ENCODE assay signal across 14 cellular contexts in the genomic region with DNA sequence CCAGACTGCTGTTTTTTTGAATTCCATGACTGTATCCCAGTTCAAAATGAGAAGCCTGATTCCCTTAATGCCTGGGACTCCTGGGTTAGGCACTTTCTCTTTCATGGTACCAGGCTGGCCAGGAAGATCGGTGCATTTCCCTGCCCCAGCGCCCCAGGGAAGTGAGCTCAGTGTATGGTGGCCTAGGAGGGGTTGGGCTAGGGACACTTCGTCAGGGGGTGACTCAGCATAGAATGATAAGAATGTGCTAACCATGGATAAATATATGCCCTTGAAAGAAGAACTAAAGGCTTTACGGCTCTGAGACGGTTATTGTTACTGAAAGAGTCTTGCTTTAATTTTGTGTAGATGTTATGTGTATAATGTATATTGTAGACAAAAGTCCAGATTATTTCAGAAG. TPM values are rescaled to one million over a fixed set of nuclear protein-coding genes. Genes with fewer than 3 reads are reported as not detected.
DNase-seq lines count a peak whose midpoint lies in the region; ATAC-seq and TF ChIP-seq lines count a peak whose summit lies in the region.
"Had no signal": no experiment of that assay in that cellular context is flagged by ENCODE, and none has a peak within 500 bp of the region (broad histone marks: within the 10 kb centered on the region; RNA-seq: fewer than 3 reads in every experiment).

No MANE protein-coding gene starts in this region.

- peak; percentile 43 for ATAC-seq in esophagus mucosa
- ATAC-seq in HG03460 (IDR thresholded peaks at IDR 0.05; ENCODE audit: unreplicated experiment): no peak
- ATAC-seq in GM21723 (IDR thresholded peaks at IDR 0.05; ENCODE audit: unreplicated experiment): no peak
- ATAC-seq: activated T-helper 17 cell treated with anti-CD3 and anti-CD28 coated beads, Interleukin-2, amount 50 U/mL, for 72 hours had no signal

- H3K27ac ChIP-seq in RWPE1 (no peak overlapping the region), substantia nigra (ENCODE audit: low read depth, low read length, poor library complexity, severe bottlenecking) (no peak overlapping the region)

- DNase-seq in 8988T (peak; percentile 11), HK-2 (ENCODE audit: unreplicated experiment) (peak; percentile 48), RWPE1 (ENCODE audit: low spot score) (peak; percentile 66), C1 segment of cervical spinal cord (lab: John Stamatoyannopoulos, UW) (no peak), substantia nigra (lab: John Stamatoyannopoulos, UW) (no peak)
- DNase-seq: caudate nucleus; NCI-H345; stimulated activated CD4-positive, alpha-beta T cell treated with anti-CD3 and anti-CD28 coated beads, Interleukin-12 subunit alpha, Interleukin-12 subunit beta, amount 100 ng/mL, for 4 hours had no signal

- POLR2A ChIA-PET in RWPE1 (lab: Yijun Ruan, JAX; ENCODE audit: low non-redundant PET): no interaction called here

- CTCF ChIA-PET in RWPE1 (lab: Yijun Ruan, JAX): interaction anchor here (0.5 kb wide), 1 partner anchor 1854 kb away, joined by 7 read pairs; no protein-coding TSS in a partner anchor

- no peak for TF ChIP-seq CTCF in RWPE1 (conservative IDR thresholded peaks at IDR 0.05; ENCODE audit: low read depth)

RNA-seq across cellular contexts. Expression of gene FAM237A, which starts 27.5 kb away (rescaled TPM):
- total RNA-seq in esophagus mucosa: not detected
- total RNA-seq: activated T-helper 17 cell treated with anti-CD3 and anti-CD28 coated beads, Interleukin-2, amount 50 U/mL, for 72 hours; SK-MEL-5; urinary bladder had no signal

Comparison
In these comparisons a context has a peak if more than half of its experiments do, and no peak if none do; other contexts are left out.
1. DNase-seq: peak in 8988T (single experiment), HK-2 (single experiment) and RWPE1 (single experiment); none in C1 segment of cervical spinal cord (0 of 14) and substantia nigra (0 of 49).